9 cellular contexts compared by ENCODE assay signal in genomic region chr9:136138566-136138965, GRCh38. TPM values are rescaled to one million over a fixed set of nuclear protein-coding genes. Genes with fewer than 3 reads are reported as not detected.
A peak's percentile ranks its signal among the peaks of the same experiment; 100 is the strongest.
DNase-seq lines count a peak whose midpoint lies in the region; ATAC-seq and TF ChIP-seq lines count a peak whose summit lies in the region.
"Had no signal": no experiment of that assay in that cellular context is flagged by ENCODE, and none has a peak within 500 bp of the region (broad histone marks: within the 10 kb centered on the region; RNA-seq: fewer than 3 reads in every experiment).

No MANE protein-coding gene starts in this region.

- no peaks in the 10 kb centered on the region for H3K36me3 Mint-ChIP-seq in CD14-positive monocyte

- H3K27me3 Mint-ChIP-seq in CD14-positive monocyte (ENCODE audit: low read depth in 3 of 3) = peaks cover 17 to 34% (median 32%) of the 10 kb centered on the region in 3 donors

- H3K9me3 ChIP-seq in fibroblast of lung (ENCODE audit: control insufficient read depth, insufficient read depth, low read depth, low read length) = no peaks in the 10 kb centered on the region

- intact Hi-C loops in CD14-positive monocyte (cut with micrococcal nuclease) = no loop called here

- no peaks in the 10 kb centered on the region for H4K20me1 ChIP-seq in fibroblast of lung (ENCODE audit: control insufficient read depth, extremely low read depth, insufficient read depth, low read length)

- H3K27ac Mint-ChIP-seq in CD14-positive monocyte = no peak overlapping the region
- H3K27ac Mint-ChIP-seq: IgD-negative memory B cell had no signal

- H3K9ac ChIP-seq in fibroblast of lung (ENCODE audit: insufficient read depth, low read length) = no peak overlapping the region

- H3K79me2 ChIP-seq in fibroblast of lung (ENCODE audit: control insufficient read depth, insufficient read depth, low read length) = no peaks in the 10 kb centered on the region

- H3K4me3 ChIP-seq in fibroblast of lung (replicated peaks in 1 of 4; ENCODE audit: control extremely low read depth in 1 of 4, insufficient read depth in 1 of 4, low read depth in 3 of 4, low read length in 4 of 4) = no peak overlapping the region

- in situ Hi-C loops in SK-MEL-5 (cut with HindIII; ENCODE audit: low pct_unique_long_range_greater_than_20kb, low sequenced_read_pairs) = no loop called here

- H3K27ac ChIP-seq in fibroblast of lung (ENCODE audit: insufficient read depth, low read length) = no peak overlapping the region

- H3K4me2 ChIP-seq in fibroblast of lung (ENCODE audit: extremely low read depth, insufficient read depth, low read length) = no peak overlapping the region

- H3K4me3 Mint-ChIP-seq in CD14-positive monocyte = no peak overlapping the region
- H3K4me3 Mint-ChIP-seq: IgD-negative memory B cell had no signal

- DNase-seq in CD14-positive monocyte (ENCODE audit: low spot score) (no peak), H4 (ENCODE audit: low spot score) (peak; percentile 30), SK-MEL-5 (ENCODE audit: low read depth, low spot score) (peak; percentile 60), fibroblast of lung (ENCODE audit: low read depth in 2 of 2) (peak; percentile 4 to 7), T1000 (lab: John Stamatoyannopoulos, UW) (no peak), amniotic stem cell (lab: John Stamatoyannopoulos, UW) (no peak)

- H3K4me1 ChIP-seq in fibroblast of lung (ENCODE audit: control insufficient read depth, extremely low read depth, insufficient read depth, low read length) = no peaks in the 10 kb centered on the region

- peaks cover 19% of the 10 kb centered on the region for H3K27me3 ChIP-seq in fibroblast of lung (ENCODE audit: control insufficient read depth, insufficient read depth, low read length)

- peaks cover 0 to 4% (median 3%) of the 10 kb centered on the region in 7 donors for H3K9me3 Mint-ChIP-seq in CD14-positive monocyte
- H3K9me3 Mint-ChIP-seq: IgD-negative memory B cell had no signal

- peaks cover 4% of the 10 kb centered on the region for H3K4me1 Mint-ChIP-seq in CD14-positive monocyte

- no peaks in the 10 kb centered on the region for H3K36me3 ChIP-seq in fibroblast of lung (ENCODE audit: control insufficient read depth, insufficient read depth, low read length)

- ATAC-seq in HG03460 (IDR thresholded peaks at IDR 0.05; ENCODE audit: unreplicated experiment) (no peak), GM18498 (IDR thresholded peaks at IDR 0.05; ENCODE audit: unreplicated experiment) (no peak)

- H2AFZ ChIP-seq in fibroblast of lung (ENCODE audit: low read length) = no peak overlapping the region

- TF ChIP-seq CTCF in CD14-positive monocyte (IDR thresholded peaks at IDR 0.05) = peak; percentile 18
- TF ChIP-seq CTCF in fibroblast of lung (conservative IDR thresholded peaks at IDR 0.05 in 1 of 2, IDR thresholded peaks at IDR 0.05 in 1 of 2; ENCODE audit: low read depth in 1 of 2, low read length in 2 of 2) = peak in 1 of 2 donors; percentile 30

RNA-seq across cellular contexts. Expression of gene TMEM250, which starts 19.9 kb away (rescaled TPM):
- polyA plus RNA-seq in CD14-positive monocyte (10 to 100 TPM; 30.9 to 38.0 TPM), fibroblast of lung (13.3 and 13.6 TPM in 2 replicates)
- 12.5 and 20.3 TPM in 2 replicates for total RNA-seq in H4 (2014; rRNA removed; shearing (Covaris generic))
- 42.5 and 43.0 TPM in 2 replicates for total RNA-seq in SK-MEL-5 (2014; rRNA removed; shearing (Covaris generic))
- 56.5 and 66.9 TPM in 2 replicates for polyA plus RNA-seq in SK-MEL-5 (2015; cell fraction: cytosol; rRNA removed)
- polyA plus RNA-seq in SK-MEL-5 (2015; cell fraction: nucleus; rRNA removed) = 25.1 and 31.7 TPM in 2 replicates
- 43.3 and 48.0 TPM in 2 replicates for total RNA-seq in fibroblast of lung
- 23.7 and 26.1 TPM in 2 replicates for polyA plus RNA-seq in fibroblast of lung (2012)
- 15.6 and 19.8 TPM in 2 replicates for polyA minus RNA-seq in fibroblast of lung (ENCODE audit: low replicate concordance)

RNA-seq across cellular contexts. Expression of gene NACC2, which starts 43.5 kb away (rescaled TPM):
- polyA plus RNA-seq in CD14-positive monocyte (1 to 10 TPM; 8.1 to 8.7 TPM), fibroblast of lung (12.3 and 14.4 TPM in 2 replicates)
- total RNA-seq in H4 (2014; rRNA removed; shearing (Covaris generic)) = 5.6 and 6.0 TPM in 2 replicates
- 38.2 and 38.7 TPM in 2 replicates for total RNA-seq in SK-MEL-5 (2014; rRNA removed; shearing (Covaris generic))
- 55.0 and 71.3 TPM in 2 replicates for polyA plus RNA-seq in SK-MEL-5 (2015; cell fraction: cytosol; rRNA removed)
- 57.3 and 71.6 TPM in 2 replicates for polyA plus RNA-seq in SK-MEL-5 (2015; cell fraction: nucleus; rRNA removed)
- 18.2 and 18.5 TPM in 2 replicates for total RNA-seq in fibroblast of lung
- 19.3 and 19.8 TPM in 2 replicates for polyA plus RNA-seq in fibroblast of lung (2012)
- polyA minus RNA-seq in fibroblast of lung (ENCODE audit: low replicate concordance) = 18.7 and 24.5 TPM in 2 replicates

Comparison
In these comparisons a context has a peak if more than half of its experiments do, and no peak if none do; other contexts are left out.
1. DNase-seq: peak in H4 (single experiment), SK-MEL-5 (single experiment) and fibroblast of lung (2 of 2); none in CD14-positive monocyte (single experiment), T1000 (single experiment) and amniotic stem cell (single experiment).